Comparison of ENCODE assay signal across 8 cellular contexts in the genomic region with DNA sequence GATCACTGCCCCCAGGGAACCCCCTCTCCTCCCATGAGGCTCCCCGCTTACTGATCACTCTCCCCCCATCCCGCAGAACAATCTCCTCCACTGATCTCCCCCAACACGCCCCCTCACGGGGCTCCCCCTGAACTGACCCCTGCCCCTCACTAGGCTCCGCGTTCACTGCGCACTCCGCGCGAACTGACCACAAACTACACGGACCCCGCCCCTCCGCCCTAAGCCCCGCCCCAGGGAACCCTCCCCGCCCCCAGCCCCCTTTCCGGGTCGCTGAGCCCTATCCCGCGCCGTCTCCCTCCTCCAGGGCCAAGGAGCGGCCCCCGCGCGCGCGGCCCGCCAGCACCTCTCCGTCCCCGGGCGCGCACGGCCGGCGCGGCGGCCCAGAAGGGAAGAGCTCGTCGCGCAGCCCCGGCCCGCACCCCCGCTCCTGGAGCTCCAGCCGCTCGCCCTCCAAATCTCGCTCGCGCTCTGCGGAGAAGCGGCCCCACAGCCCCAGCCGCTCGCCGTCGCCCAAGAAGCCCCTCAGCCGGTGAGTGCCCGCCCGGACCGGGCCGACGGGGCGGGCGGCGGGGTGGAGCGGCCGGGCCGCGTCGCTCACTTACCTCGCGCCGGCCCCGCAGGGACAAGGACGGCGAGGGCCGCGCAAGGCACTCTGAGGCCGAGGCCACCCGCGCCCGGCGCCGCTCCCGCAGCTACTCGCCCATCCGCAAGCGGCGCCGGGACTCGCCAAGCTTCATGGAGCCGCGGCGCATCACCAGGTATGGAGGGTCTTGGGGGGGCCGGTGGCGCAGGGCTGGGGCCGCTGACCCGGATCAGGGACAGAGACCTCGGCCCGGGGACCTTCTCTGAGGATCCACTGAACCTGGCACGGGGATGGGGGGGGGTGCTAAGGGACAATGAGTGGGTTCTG. TPM values are rescaled to one million over a fixed set of nuclear protein-coding genes. Genes with fewer than 3 reads are reported as not detected.
A peak's percentile ranks its signal among the peaks of the same experiment; 100 is the strongest.
DNase-seq lines count a peak whose midpoint lies in the region; ATAC-seq, FAIRE-seq and TF ChIP-seq lines count a peak whose summit lies in the region.

No MANE protein-coding gene starts in this region.

- no peaks in the 10 kb centered on the region for H3K9me3 ChIP-seq in CD4-positive, alpha-beta memory T cell (ENCODE audit: control insufficient read depth in 1 of 2, low read length in 2 of 2)
- H3K9me3 ChIP-seq in pancreas (no peaks in the 10 kb centered on the region), kidney (ENCODE audit: control insufficient read depth in 1 of 2, low read length in 2 of 2) (no peaks in the 10 kb centered on the region)

- peaks cover 20 to 25% of the 10 kb centered on the region in 2 donors for H3K27me3 Mint-ChIP-seq in CD4-positive, alpha-beta memory T cell
- H3K27me3 Mint-ChIP-seq in T-helper 2 cell treated with Interferon-gamma antibody and Interleukin-4, amounts not matched to agents 5 μg/mL and 100 μg/mL, for 36 hours (ENCODE audit: low read depth) = peaks cover 54% of the 10 kb centered on the region

- DNase-seq in CD4-positive, alpha-beta memory T cell = no peak
- no peak for DNase-seq in T-helper 2 cell treated with Interferon-gamma antibody and Interleukin-4, amounts not matched to agents 5 μg/mL and 100 μg/mL, for 36 hours (ENCODE audit: low spot score)
- DNase-seq in fibroblast of pulmonary artery (ENCODE audit: low read depth) (no peak), pancreas (peak in 2 of 6 donors; percentile 62 to 77), LoVo (ENCODE audit: low spot score) (no peak), kidney (no peak), H54 (ENCODE audit: insufficient read length, low spot score) (no peak)

- H3K4me3 Mint-ChIP-seq in CD4-positive, alpha-beta memory T cell = peak overlapping the region in 7 of 8 donors; percentile 73 to 86 (median 81)
- peak overlapping the region; percentile 75 for H3K4me3 Mint-ChIP-seq in T-helper 2 cell treated with Interferon-gamma antibody and Interleukin-4, amounts not matched to agents 5 μg/mL and 100 μg/mL, for 36 hours

- TF ChIP-seq POLR2A in H54 (IDR thresholded peaks at IDR 0.05; ENCODE audit: low read depth, low read length) = no peak

- TF ChIP-seq CTCF in fibroblast of pulmonary artery (IDR thresholded peaks at IDR 0.05; ENCODE audit: low read length, missing control alignments) (no peak), pancreas (IDR thresholded peaks at IDR 0.05) (no peak), kidney (IDR thresholded peaks at IDR 0.05; ENCODE audit: borderline replicate concordance, extremely low read depth, insufficient read depth) (no peak)

- H3K4me1 ChIP-seq in CD4-positive, alpha-beta memory T cell (ENCODE audit: insufficient read depth, low read length) = peaks cover 13% of the 10 kb centered on the region
- H3K4me1 ChIP-seq in pancreas (no peaks in the 10 kb centered on the region), kidney (ENCODE audit: control insufficient read depth in 1 of 2, insufficient read depth in 1 of 2, low read depth in 1 of 2, low read length in 2 of 2) (peaks cover 0 to 7% of the 10 kb centered on the region in 2 donors)

- POLR2A ChIA-PET in CD4-positive, alpha-beta memory T cell (lab: Charles Lee; ENCODE audit: partially characterized antibody) = interaction anchor here (0.8 to 1.6 kb wide), 3 partner anchors 9 to 36 kb away, joined by 3 to 5 read pairs (median 3); partner anchors contain the start of gene HSPB1

- H3K4me1 Mint-ChIP-seq in CD4-positive, alpha-beta memory T cell = peaks cover 6 to 17% (median 15%) of the 10 kb centered on the region in 4 donors
- H3K4me1 Mint-ChIP-seq in T-helper 2 cell treated with Interferon-gamma antibody and Interleukin-4, amounts not matched to agents 5 μg/mL and 100 μg/mL, for 36 hours (ENCODE audit: low read depth) = peaks cover 14% of the 10 kb centered on the region

- H3K9ac ChIP-seq in kidney (ENCODE audit: low read length in 2 of 2) = no peak overlapping the region

- CTCF ChIA-PET in CD4-positive, alpha-beta memory T cell (lab: Charles Lee; ENCODE audit: partially characterized antibody) = interaction anchor here (1.0 to 3.1 kb wide), 4 partner anchors 9 to 31 kb away, joined by 3 to 16 read pairs (median 8); no protein-coding TSS in a partner anchor

- intact Hi-C loops in CD4-positive, alpha-beta memory T cell (cut with micrococcal nuclease) = loop anchor here (2.0 to 5.0 kb wide), 2 partner anchors 20 to 35 kb away; partner anchors contain the start of gene HSPB1
- intact Hi-C loops in pancreas (cut with DNase I) (no loop called here), kidney (cut with DNase I) (no loop called here)

- H3K27ac Mint-ChIP-seq in CD4-positive, alpha-beta memory T cell = no peak overlapping the region
- H3K27ac Mint-ChIP-seq in T-helper 2 cell treated with Interferon-gamma antibody and Interleukin-4, amounts not matched to agents 5 μg/mL and 100 μg/mL, for 36 hours = peak overlapping the region; percentile 10

- FAIRE-seq in pancreas (lab: Jason Lieb, UNC) (no peak), kidney (lab: Jason Lieb, UNC) (no peak), H54 (lab: Jason Lieb, UNC) (no peak)

- H3K36me3 Mint-ChIP-seq in CD4-positive, alpha-beta memory T cell = no peaks in the 10 kb centered on the region
- peaks cover 2% of the 10 kb centered on the region for H3K36me3 Mint-ChIP-seq in T-helper 2 cell treated with Interferon-gamma antibody and Interleukin-4, amounts not matched to agents 5 μg/mL and 100 μg/mL, for 36 hours (ENCODE audit: low read depth)

- ATAC-seq in pancreas = peak; percentile 44 to 80 (median 62)
- ATAC-seq in HG03280 (IDR thresholded peaks at IDR 0.05; ENCODE audit: unreplicated experiment) = no peak

- peaks cover 16% of the 10 kb centered on the region for H3K27me3 ChIP-seq in CD4-positive, alpha-beta memory T cell (ENCODE audit: insufficient read depth, low read length)
- no peaks in the 10 kb centered on the region for H3K27me3 ChIP-seq in pancreas

- WGBS in pancreas, 2 donors = 5% methylated on average over 65 to 98 of the region's 98 CpGs

- no peaks in the 10 kb centered on the region for H3K36me3 ChIP-seq in CD4-positive, alpha-beta memory T cell (ENCODE audit: insufficient read depth, low read length)
- no peaks in the 10 kb centered on the region for H3K36me3 ChIP-seq in pancreas
- H3K36me3 ChIP-seq in kidney (ENCODE audit: control insufficient read depth in 1 of 2, insufficient read depth in 2 of 2, low read length in 2 of 2) = no peaks in the 10 kb centered on the region

- H3K4me3 ChIP-seq in CD4-positive, alpha-beta memory T cell (ENCODE audit: low read length in 2 of 2) = peak overlapping the region in 1 of 2 donors; percentile 14
- H3K4me3 ChIP-seq in fibroblast of pulmonary artery (replicated peaks; ENCODE audit: low read depth, low read length) (peak overlapping the region; percentile 42), pancreas (peak overlapping the region; percentile 18 to 57 (median 34)), kidney (ENCODE audit: low read length in 2 of 2) (no peak overlapping the region)

- peaks cover 0 to 2% (median 0%) of the 10 kb centered on the region in 8 donors for H3K9me3 Mint-ChIP-seq in CD4-positive, alpha-beta memory T cell
- H3K9me3 Mint-ChIP-seq in T-helper 2 cell treated with Interferon-gamma antibody and Interleukin-4, amounts not matched to agents 5 μg/mL and 100 μg/mL, for 36 hours = no peaks in the 10 kb centered on the region

- no peak overlapping the region for H3K27ac ChIP-seq in CD4-positive, alpha-beta memory T cell (ENCODE audit: low read depth, low read length)
- H3K27ac ChIP-seq in pancreas = no peak overlapping the region
- H3K27ac ChIP-seq in kidney (ENCODE audit: low read depth in 2 of 2, low read length in 2 of 2) = no peak overlapping the region

RNA-seq across cellular contexts. Expression of gene HSPB1, which starts 19.9 kb away (rescaled TPM):
- total RNA-seq in CD4-positive, alpha-beta memory T cell = 10 to 100 TPM; 41.9 to 43.1 TPM
- polyA plus RNA-seq in CD4-positive, alpha-beta memory T cell = 100 to 1,000 TPM in 1 of 2 donors, 10 to 100 TPM in 1; 49.7 to 111 TPM
- total RNA-seq in pancreas (100 to 1,000 TPM; 106 to 752 (median 138) TPM), kidney (1,012 TPM)
- polyA plus RNA-seq in pancreas (100 to 1,000 TPM; 160 to 642 TPM), kidney (ENCODE audit: insufficient read depth, low read depth, low replicate concordance) (1,561 TPM)

Comparison
In these comparisons a context has a peak if more than half of its experiments do, and no peak if none do; other contexts are left out.
1. H3K4me3 ChIP-seq: peak in fibroblast of pulmonary artery (single experiment) and pancreas (4 of 4); none in kidney (0 of 2).